Comparison of ENCODE assay signal across 37 cellular contexts in genomic region chr4:86901864-86902263, GRCh38. TPM values are rescaled to one million over a fixed set of nuclear protein-coding genes. Genes with fewer than 3 reads are reported as not detected.
"Had no signal": no experiment of that assay in that cellular context is flagged by ENCODE, and none has a peak within 500 bp of the region (broad histone marks: within the 10 kb centered on the region; RNA-seq: fewer than 3 reads in every experiment).

No MANE protein-coding gene starts in this region.

- H3K36me3 Mint-ChIP-seq: activated naive CD4-positive, alpha-beta T cell treated with anti-CD3 and anti-CD28 coated beads, Interleukin-2, amount 10 ng/mL, durations not matched to agents 7 days and 5 days; activated naive CD4-positive, alpha-beta T cell treated with anti-CD3 and anti-CD28 coated beads, Interleukin-2, amount 50 U/mL, for 72 hours; activated naive CD8-positive, alpha-beta T cell treated with anti-CD3 and anti-CD28 coated beads, Interleukin-2, amount 10 ng/mL, durations not matched to agents 7 days and 5 days had no signal

- H3K36me3 ChIP-seq: ascending aorta, brain microvascular endothelial cell, esophagus squamous epithelium, gastroesophageal sphincter, WERI-Rb-1 had no signal

- H3K27ac ChIP-seq: ascending aorta, brain microvascular endothelial cell, epithelial cell of prostate, esophagus squamous epithelium, gastroesophageal sphincter, WERI-Rb-1 had no signal

- H3K4me1 ChIP-seq: ascending aorta had no signal

- ATAC-seq: activated CD4-positive, CD25-positive, alpha-beta regulatory T cell treated with anti-CD3 and anti-CD28 coated beads, Interleukin-2, amount 50 U/mL, for 24 hours; activated CD8-positive, alpha-beta T cell treated with anti-CD3 and anti-CD28 coated beads for 36 hours; activated naive CD4-positive, alpha-beta T cell treated with anti-CD3 and anti-CD28 coated beads, Interleukin-2, amount 50 U/mL, for 72 hours; activated T-cell treated with anti-CD3 and anti-CD28 coated beads, Interleukin-2, amount 50 U/mL, for 72 hours; effector memory CD8-positive, alpha-beta T cell; gastroesophageal sphincter; T-helper 17 cell had no signal

- H3K27me3 Mint-ChIP-seq: T-helper 17 cell had no signal

- FAIRE-seq: bronchial epithelial cell, colon, endothelial cell of umbilical vein had no signal

- H3K27ac Mint-ChIP-seq: activated B cell treated with CpG ODN at 0.5 μM for 24 hours; activated CD8-positive, alpha-beta T cell treated with anti-CD3 and anti-CD28 coated beads for 36 hours; activated naive CD4-positive, alpha-beta T cell treated with anti-CD3 and anti-CD28 coated beads, Interleukin-2, amount 10 ng/mL, durations not matched to agents 7 days and 5 days; activated naive CD4-positive, alpha-beta T cell treated with anti-CD3 and anti-CD28 coated beads, Interleukin-2, amount 50 U/mL, for 72 hours; activated naive CD8-positive, alpha-beta T cell treated with anti-CD3 and anti-CD28 coated beads, Interleukin-2, amount 10 ng/mL, durations not matched to agents 7 days and 5 days; activated T-cell treated with anti-CD3 and anti-CD28 coated beads, Interleukin-2, amount 50 U/mL, for 24 hours; activated T-cell treated with anti-CD3 and anti-CD28 coated beads, Interleukin-2, amount 50 U/mL, for 72 hours; effector memory CD8-positive, alpha-beta T cell; T-helper 17 cell; T-helper 2 cell treated with Interferon-gamma antibody and Interleukin-4, amounts not matched to agents 5 μg/mL and 100 μg/mL, for 36 hours had no signal

- H3K9me3 ChIP-seq: ascending aorta, esophagus squamous epithelium, gastroesophageal sphincter had no signal

- H3K4me1 Mint-ChIP-seq: activated naive CD8-positive, alpha-beta T cell treated with anti-CD3 and anti-CD28 coated beads, Interleukin-2, amount 10 ng/mL, durations not matched to agents 7 days and 5 days; central memory CD8-positive, alpha-beta T cell had no signal

- H3K4me3 Mint-ChIP-seq: activated B cell treated with CpG ODN at 0.5 μM for 24 hours; activated CD8-positive, alpha-beta T cell treated with anti-CD3 and anti-CD28 coated beads for 36 hours; activated naive CD4-positive, alpha-beta T cell treated with anti-CD3 and anti-CD28 coated beads, Interleukin-2, amount 10 ng/mL, durations not matched to agents 7 days and 5 days; activated naive CD8-positive, alpha-beta T cell treated with anti-CD3 and anti-CD28 coated beads, Interleukin-2, amount 10 ng/mL, durations not matched to agents 7 days and 5 days; activated T-cell treated with anti-CD3 and anti-CD28 coated beads, Interleukin-2, amount 50 U/mL, for 24 hours; activated T-cell treated with anti-CD3 and anti-CD28 coated beads, Interleukin-2, amount 50 U/mL, for 72 hours; central memory CD8-positive, alpha-beta T cell; effector memory CD8-positive, alpha-beta T cell; T-helper 17 cell; T-helper 2 cell treated with Interferon-gamma antibody and Interleukin-4, amounts not matched to agents 5 μg/mL and 100 μg/mL, for 36 hours had no signal

- H3K27me3 ChIP-seq: ascending aorta, brain microvascular endothelial cell, esophagus squamous epithelium, gastroesophageal sphincter had no signal

- H3K9me3 Mint-ChIP-seq: activated B cell treated with CpG ODN at 0.5 μM for 24 hours; activated CD8-positive, alpha-beta T cell treated with anti-CD3 and anti-CD28 coated beads for 36 hours; activated naive CD4-positive, alpha-beta T cell treated with anti-CD3 and anti-CD28 coated beads, Interleukin-2, amount 10 ng/mL, durations not matched to agents 7 days and 5 days; activated naive CD4-positive, alpha-beta T cell treated with anti-CD3 and anti-CD28 coated beads, Interleukin-2, amount 50 U/mL, for 72 hours; activated naive CD8-positive, alpha-beta T cell treated with anti-CD3 and anti-CD28 coated beads, Interleukin-2, amount 10 ng/mL, durations not matched to agents 7 days and 5 days; activated T-cell treated with anti-CD3 and anti-CD28 coated beads, Interleukin-2, amount 50 U/mL, for 24 hours; activated T-cell treated with anti-CD3 and anti-CD28 coated beads, Interleukin-2, amount 50 U/mL, for 72 hours; central memory CD8-positive, alpha-beta T cell; effector memory CD8-positive, alpha-beta T cell; T-helper 2 cell treated with Interferon-gamma antibody and Interleukin-4, amounts not matched to agents 5 μg/mL and 100 μg/mL, for 36 hours had no signal

- DNase-seq: activated B cell treated with CpG ODN at 0.5 μM for 24 hours; activated CD4-positive, alpha-beta T cell treated with anti-CD3 and anti-CD28 coated beads for 48 hours; activated CD4-positive, alpha-beta T cell treated with anti-CD3 and anti-CD28 coated beads, Interleukin-2, amount 50 U/mL, for 1 hour; activated CD4-positive, alpha-beta T cell treated with anti-CD3 and anti-CD28 coated beads, Interleukin-2, amount 50 U/mL, for 48 hours; activated CD8-positive, alpha-beta memory T cell treated with anti-CD3 and anti-CD28 coated beads for 24 hours; activated CD8-positive, alpha-beta memory T cell treated with anti-CD3 and anti-CD28 coated beads, Interleukin-2, amount 50 U/mL, for 48 hours; activated CD8-positive, alpha-beta T cell treated with anti-CD3 and anti-CD28 coated beads for 36 hours; activated gamma-delta T cell; activated naive CD4-positive, alpha-beta T cell; activated naive CD4-positive, alpha-beta T cell treated with anti-CD3 and anti-CD28 coated beads, Interleukin-2, amount 10 ng/mL, durations not matched to agents 7 days and 5 days; activated naive CD8-positive, alpha-beta T cell treated with anti-CD3 and anti-CD28 coated beads, Interleukin-2, amount 10 ng/mL, durations not matched to agents 7 days and 5 days; activated T-cell treated with anti-CD3 and anti-CD28 coated beads for 4 hours; activated T-cell treated with anti-CD3 and anti-CD28 coated beads, Interleukin-2, amount 50 U/mL, for 24 hours; activated T-cell treated with anti-CD3 and anti-CD28 coated beads, Interleukin-2, amount 50 U/mL, for 72 hours; brain microvascular endothelial cell; cortex of kidney; dermis blood vessel endothelial cell; effector CD4-positive, alpha-beta T cell; effector memory CD8-positive, alpha-beta T cell; esophagus squamous epithelium; foreskin melanocyte; T-helper 1 cell; T-helper 17 cell; T1000; WERI-Rb-1 had no signal

- H3K4me3 ChIP-seq: ascending aorta, esophagus squamous epithelium, gastroesophageal sphincter had no signal

RNA-seq across cellular contexts. Expression of gene C4orf36, which starts 9.6 kb away (rescaled TPM):
- total RNA-seq: activated B cell treated with CpG ODN at 0.5 μM for 24 hours; activated CD8-positive, alpha-beta T cell treated with anti-CD3 and anti-CD28 coated beads for 36 hours; activated naive CD4-positive, alpha-beta T cell treated with anti-CD3 and anti-CD28 coated beads, Interleukin-2, amount 50 U/mL, for 72 hours; ascending aorta; gastroesophageal sphincter; T-helper 17 cell had no signal
- polyA plus RNA-seq: endothelial cell of umbilical vein had no signal

RNA-seq across cellular contexts. Expression of gene SLC10A6, which starts 52.7 kb away (rescaled TPM):
- total RNA-seq: activated CD8-positive, alpha-beta T cell treated with anti-CD3 and anti-CD28 coated beads for 36 hours; activated naive CD4-positive, alpha-beta T cell treated with anti-CD3 and anti-CD28 coated beads, Interleukin-2, amount 50 U/mL, for 72 hours; activated naive CD8-positive, alpha-beta T cell treated with anti-CD3 and anti-CD28 coated beads, Interleukin-2, amount 10 ng/mL, durations not matched to agents 7 days and 5 days; chondrocyte; endothelial cell of umbilical vein; T-helper 17 cell had no signal
- polyA plus RNA-seq: fibroblast of lung had no signal
